26 cellular contexts compared by ENCODE assay signal in the genomic region with DNA sequence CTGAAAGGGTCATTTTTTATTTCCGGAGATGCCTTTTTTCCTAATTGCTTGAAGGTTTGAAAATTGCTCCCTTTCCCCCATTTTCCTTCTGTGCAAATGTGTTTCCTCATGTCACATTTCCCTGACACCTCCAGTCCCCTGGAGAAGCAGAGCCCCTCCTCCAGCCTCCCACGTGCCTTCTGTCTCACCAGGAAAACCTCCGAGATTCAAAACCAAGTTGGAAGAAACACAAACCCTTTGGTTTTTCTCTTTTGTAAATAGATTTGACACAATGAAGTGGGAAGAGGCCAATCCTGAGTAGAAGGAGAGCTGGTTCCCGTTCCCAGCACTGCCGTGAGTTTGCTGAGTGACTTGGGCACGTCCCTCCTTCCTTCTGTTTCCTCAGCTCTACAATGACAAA.
"Had no signal": no experiment of that assay in that cellular context is flagged by ENCODE, and none has a peak within 500 bp of the region (broad histone marks: within the 10 kb centered on the region; RNA-seq: fewer than 3 reads in every experiment).

No MANE protein-coding gene starts in this region.

- H3K4me2 ChIP-seq: SK-N-SH had no signal

- H3K9me2 ChIP-seq: SK-N-SH had no signal

- H3K4me1 Mint-ChIP-seq: activated CD4-positive, alpha-beta T cell treated with anti-CD3 and anti-CD28 coated beads, Interleukin-2, amount 10 ng/mL, durations not matched to agents 7 days and 5 days; activated CD8-positive, alpha-beta memory T cell treated with anti-CD3 and anti-CD28 coated beads, Interleukin-2, amount 10 ng/mL, durations not matched to agents 7 days and 5 days; activated naive CD4-positive, alpha-beta T cell treated with anti-CD3 and anti-CD28 coated beads, Interleukin-2, amount 50 U/mL, for 24 hours; natural killer cell had no signal

- H3K27ac Mint-ChIP-seq: activated CD4-positive, alpha-beta T cell treated with anti-CD3 and anti-CD28 coated beads, Interleukin-2, amount 10 ng/mL, durations not matched to agents 7 days and 5 days; activated CD8-positive, alpha-beta memory T cell treated with anti-CD3 and anti-CD28 coated beads, Interleukin-2, amount 10 ng/mL, durations not matched to agents 7 days and 5 days; activated CD8-positive, alpha-beta T cell treated with anti-CD3 and anti-CD28 coated beads for 36 hours; activated naive CD4-positive, alpha-beta T cell treated with anti-CD3 and anti-CD28 coated beads, Interleukin-2, amount 50 U/mL, for 24 hours; natural killer cell; stimulated activated naive CD8-positive, alpha-beta T cell treated with anti-CD3 and anti-CD28 coated beads, Interleukin-15, Interleukin-2, amounts not matched to agents 100 ng/mL and 50 ng/mL, for 24 hours had no signal

- H3K36me3 Mint-ChIP-seq: activated CD8-positive, alpha-beta memory T cell treated with anti-CD3 and anti-CD28 coated beads, Interleukin-2, amount 10 ng/mL, durations not matched to agents 7 days and 5 days; activated naive CD4-positive, alpha-beta T cell treated with anti-CD3 and anti-CD28 coated beads, Interleukin-2, amount 50 U/mL, for 24 hours; natural killer cell had no signal

- ATAC-seq: activated CD8-positive, alpha-beta memory T cell treated with anti-CD3 and anti-CD28 coated beads, Interleukin-2, amount 10 ng/mL, durations not matched to agents 7 days and 5 days; activated CD8-positive, alpha-beta T cell treated with anti-CD3 and anti-CD28 coated beads for 36 hours; left lung; natural killer cell; psoas muscle had no signal

- H3K27ac ChIP-seq: adrenal gland, ascending aorta, left lung, psoas muscle, right atrium auricular region, transverse colon, uterus, WERI-Rb-1 had no signal

- H3K9me3 ChIP-seq: adrenal gland, ascending aorta, left lung, psoas muscle, right atrium auricular region, SK-N-SH, transverse colon, uterus had no signal

- FAIRE-seq: bronchial epithelial cell, endometrium, TTC549 had no signal

- H3K4me3 Mint-ChIP-seq: activated CD4-positive, alpha-beta T cell treated with anti-CD3 and anti-CD28 coated beads, Interleukin-2, amount 10 ng/mL, durations not matched to agents 7 days and 5 days; activated CD8-positive, alpha-beta memory T cell treated with anti-CD3 and anti-CD28 coated beads, Interleukin-2, amount 10 ng/mL, durations not matched to agents 7 days and 5 days; activated CD8-positive, alpha-beta T cell treated with anti-CD3 and anti-CD28 coated beads for 36 hours; activated naive CD4-positive, alpha-beta T cell treated with anti-CD3 and anti-CD28 coated beads, Interleukin-2, amount 50 U/mL, for 24 hours; natural killer cell; stimulated activated naive CD8-positive, alpha-beta T cell treated with anti-CD3 and anti-CD28 coated beads, Interleukin-15, Interleukin-2, amounts not matched to agents 100 ng/mL and 50 ng/mL, for 24 hours had no signal

- H3K4me1 ChIP-seq: adrenal gland, ascending aorta, left lung, psoas muscle, transverse colon, uterus had no signal

- H3K4me3 ChIP-seq: adrenal gland, ascending aorta, left lung, lung, psoas muscle, right atrium auricular region, transverse colon, uterus had no signal

- H3K9me3 Mint-ChIP-seq: activated CD4-positive, alpha-beta T cell treated with anti-CD3 and anti-CD28 coated beads, Interleukin-2, amount 10 ng/mL, durations not matched to agents 7 days and 5 days; activated CD8-positive, alpha-beta T cell treated with anti-CD3 and anti-CD28 coated beads for 36 hours; activated naive CD4-positive, alpha-beta T cell treated with anti-CD3 and anti-CD28 coated beads, Interleukin-2, amount 50 U/mL, for 24 hours; natural killer cell; stimulated activated naive CD8-positive, alpha-beta T cell treated with anti-CD3 and anti-CD28 coated beads, Interleukin-15, Interleukin-2, amounts not matched to agents 100 ng/mL and 50 ng/mL, for 24 hours had no signal

- DNase-seq: activated CD4-positive, alpha-beta T cell treated with anti-CD3 and anti-CD28 coated beads, Interleukin-2, amount 10 ng/mL, durations not matched to agents 7 days and 5 days; activated CD4-positive, CD25-positive, alpha-beta regulatory T cell treated with anti-CD3 and anti-CD28 coated beads, Interleukin-2, amount 50 U/mL, for 72 hours; activated CD8-positive, alpha-beta memory T cell treated with anti-CD3 and anti-CD28 coated beads, Interleukin-2, amount 10 ng/mL, durations not matched to agents 7 days and 5 days; activated CD8-positive, alpha-beta T cell treated with anti-CD3 and anti-CD28 coated beads for 36 hours; activated effector memory CD4-positive, alpha-beta T cell treated with anti-CD3 and anti-CD28 coated beads, Interleukin-2, amount 50 U/mL, for 16 hours; activated T-cell treated with anti-CD3 and anti-CD28 coated beads for 4 hours; adrenal gland; effector CD4-positive, alpha-beta T cell; foreskin fibroblast; left lung; natural killer cell; psoas muscle; SK-N-SH; stimulated activated CD4-positive, alpha-beta T cell treated with anti-CD3 and anti-CD28 coated beads, Interleukin-1b, Interleukin-23, amount 100 ng/mL, for 48 hours; substantia nigra; transverse colon; uterus; WERI-Rb-1 had no signal

- H3K27me3 ChIP-seq: adrenal gland, ascending aorta, right atrium auricular region, transverse colon, uterus had no signal

- H3K36me3 ChIP-seq: adrenal gland, ascending aorta, left lung, right atrium auricular region, transverse colon, uterus, WERI-Rb-1 had no signal

- H3K9ac ChIP-seq: SK-N-SH had no signal
